ENCODE assay signal across 10 cellular contexts in genomic region chr3:46548611-46549010, GRCh38. TPM values are rescaled to one million over a fixed set of nuclear protein-coding genes. Genes with fewer than 3 reads are reported as not detected.
DNase-seq lines count a peak whose midpoint lies in the region; ATAC-seq and TF ChIP-seq lines count a peak whose summit lies in the region.
"Not testable (repeated sequence)": the region's sequence is repeated elsewhere in the genome, so short reads cannot be mapped to it uniquely, and the experiment has no call there.
"Had no signal": no experiment of that assay in that cellular context is flagged by ENCODE, and none has a peak within 500 bp of the region (broad histone marks: within the 10 kb centered on the region; RNA-seq: fewer than 3 reads in every experiment).

No MANE protein-coding gene starts in this region.

- H3K27me3 ChIP-seq in CD8-positive, alpha-beta memory T cell (ENCODE audit: insufficient read depth, low read length, poor library complexity, severe bottlenecking); DOHH2 (ENCODE audit: control insufficient read depth, low read length); SU-DHL-6 (ENCODE audit: low read length); endodermal cell (ENCODE audit: control insufficient read depth, insufficient read depth, low read length, poor library complexity, severe bottlenecking); gastrocnemius medialis: not testable (repeated sequence)

- peak overlapping the region; percentile 39 for H3K27ac ChIP-seq in CD8-positive, alpha-beta memory T cell (ENCODE audit: low read depth, low read length)
- H3K27ac ChIP-seq in DOHH2 (ENCODE audit: low read depth, low read length) (peak overlapping the region; percentile 98), KOPT-K1 (ENCODE audit: low read depth, low read length, poor library complexity, severe bottlenecking) (peak overlapping the region; percentile 75), SU-DHL-6 (ENCODE audit: low read depth, low read length) (peak overlapping the region; percentile 94), gastrocnemius medialis (peak overlapping the region; percentile 56 to 63 (median 62))
- H3K27ac ChIP-seq in endodermal cell (ENCODE audit: low read depth, low read length) = not testable (repeated sequence)

- H3K36me3 Mint-ChIP-seq in CD8-positive, alpha-beta memory T cell; osteocyte (ENCODE audit: unreplicated experiment): not testable (repeated sequence)
- H3K36me3 Mint-ChIP-seq in endodermal cell (ENCODE audit: low read depth) = peaks cover 51% of the 10 kb centered on the region

- not testable (repeated sequence) for H3K27ac Mint-ChIP-seq in CD8-positive, alpha-beta memory T cell; endodermal cell; osteocyte (ENCODE audit: unreplicated experiment)

- not testable (repeated sequence) for TF ChIP-seq POLR2A in gastrocnemius medialis (IDR thresholded peaks at IDR 0.05)

- H2AFZ ChIP-seq in SU-DHL-6 (ENCODE audit: low read depth, low read length, severe bottlenecking) = not testable (repeated sequence)

- not testable (repeated sequence) for H3K4me1 ChIP-seq in CD8-positive, alpha-beta memory T cell (ENCODE audit: insufficient read depth, low read length); endodermal cell (ENCODE audit: control insufficient read depth, insufficient read depth, low read length)
- peaks cover 100% of the 10 kb centered on the region for H3K4me1 ChIP-seq in DOHH2 (ENCODE audit: control insufficient read depth, low read length)
- H3K4me1 ChIP-seq in gastrocnemius medialis = peaks cover 32 to 35% of the 10 kb centered on the region in 2 donors

- in situ Hi-C loops in gastrocnemius medialis (cut with MboI; ENCODE audit: low sequenced_read_pairs in 4 of 4) = not testable (repeated sequence)

- TF ChIP-seq CTCF in DOHH2 (IDR thresholded peaks at IDR 0.05; ENCODE audit: low read depth, low read length, poor library complexity, severe bottlenecking); SU-DHL-6 (IDR thresholded peaks at IDR 0.05; ENCODE audit: insufficient read depth, low read length, poor library complexity, severe bottlenecking); endodermal cell (conservative IDR thresholded peaks at IDR 0.05); osteocyte (IDR thresholded peaks at IDR 0.05); gastrocnemius medialis (IDR thresholded peaks at IDR 0.05 in 4 of 5, conservative IDR thresholded peaks at IDR 0.05 in 1 of 5): not testable (repeated sequence)

- CTCF ChIA-PET in CD8-positive, alpha-beta memory T cell (lab: Charles Lee) = interaction anchor here (1.4 to 2.2 kb wide), 2 partner anchors 9 to 60 kb away, joined by 7 to 16 read pairs; no protein-coding TSS in a partner anchor

- H3K9ac ChIP-seq in SU-DHL-6 (ENCODE audit: low read length) = peak overlapping the region; percentile 34; the same call in 1 of the 2 replicates
- not testable (repeated sequence) for H3K9ac ChIP-seq in endodermal cell (ENCODE audit: extremely low read depth, low read length, poor library complexity, severe bottlenecking)

- POLR2A ChIA-PET in CD8-positive, alpha-beta memory T cell (lab: Charles Lee) = interaction anchor here (0.5 kb wide), 1 partner anchor 749 kb away, joined by 5 read pairs; no protein-coding TSS in a partner anchor

- intact Hi-C loops in gastrocnemius medialis (cut with DNase I; ENCODE audit: low total_unique reads) = not testable (repeated sequence)

- H3K4me3 Mint-ChIP-seq in CD8-positive, alpha-beta memory T cell; endodermal cell; osteocyte (ENCODE audit: unreplicated experiment): not testable (repeated sequence)

- H3K4me1 Mint-ChIP-seq in CD8-positive, alpha-beta memory T cell = peaks cover 8 to 21% (median 20%) of the 10 kb centered on the region in 3 donors
- peaks cover 26% of the 10 kb centered on the region for H3K4me1 Mint-ChIP-seq in endodermal cell
- not testable (repeated sequence) for H3K4me1 Mint-ChIP-seq in osteocyte (ENCODE audit: unreplicated experiment)

- H3K27me3 Mint-ChIP-seq in CD8-positive, alpha-beta memory T cell; endodermal cell (ENCODE audit: insufficient read depth); osteocyte (ENCODE audit: unreplicated experiment): not testable (repeated sequence)

- H3K4me2 ChIP-seq in DOHH2 (ENCODE audit: low read length) (peak overlapping the region; percentile 87), SU-DHL-6 (ENCODE audit: low read depth, low read length, poor library complexity, severe bottlenecking) (peak overlapping the region; percentile 57)

- H3F3A ChIP-seq in DOHH2 (ENCODE audit: control insufficient read depth, insufficient read depth) (peaks cover 39% of the 10 kb centered on the region), SU-DHL-6 (ENCODE audit: insufficient read depth) (peaks cover 43% of the 10 kb centered on the region)

- H3K9me3 Mint-ChIP-seq in CD8-positive, alpha-beta memory T cell; osteocyte (ENCODE audit: unreplicated experiment): not testable (repeated sequence)
- peaks cover 24% of the 10 kb centered on the region for H3K9me3 Mint-ChIP-seq in endodermal cell

- ATAC-seq in gastrocnemius medialis = not testable (repeated sequence)

- H3K79me2 ChIP-seq in DOHH2 (ENCODE audit: control insufficient read depth, low read length); SU-DHL-6 (ENCODE audit: insufficient read depth, low read length): not testable (repeated sequence)

- not testable (repeated sequence) for H4K20me1 ChIP-seq in DOHH2 (ENCODE audit: control insufficient read depth, insufficient read depth, low read depth, low read length); SU-DHL-6 (ENCODE audit: low read depth, low read length)

- H3K4me3 ChIP-seq in CD8-positive, alpha-beta memory T cell (ENCODE audit: low read length); SU-DHL-6 (ENCODE audit: insufficient read depth, low read length, poor library complexity, severe bottlenecking); gastrocnemius medialis: not testable (repeated sequence)
- H3K4me3 ChIP-seq in DOHH2 (ENCODE audit: low read length) (peak overlapping the region; percentile 68), endodermal cell (ENCODE audit: low read length) (peak overlapping the region; percentile 71)

- DNase-seq in CD8-positive, alpha-beta memory T cell; endodermal cell; gastrocnemius medialis: not testable (repeated sequence)
- peak; percentile 44 for DNase-seq in osteocyte (ENCODE audit: extremely low spot score, unreplicated experiment)

- H3K9me3 ChIP-seq in CD8-positive, alpha-beta memory T cell (ENCODE audit: low read length); DOHH2 (ENCODE audit: control insufficient read depth, insufficient read depth, low read length); KOPT-K1 (ENCODE audit: insufficient read depth, low read length, poor library complexity, severe bottlenecking); SU-DHL-6 (ENCODE audit: insufficient read depth, low read length); gastrocnemius medialis: not testable (repeated sequence)
- H3K9me3 ChIP-seq in endodermal cell (ENCODE audit: control insufficient read depth, low read length) = peaks cover 12% of the 10 kb centered on the region

- WGBS in endodermal cell (ENCODE audit: insufficient coverage in 1 of 2, insufficient read length in 1 of 2), 2 experiments = 96 to 100% methylated on average over 2 to 3 of the region's 3 CpGs

- H3K9me2 ChIP-seq in DOHH2 (replicated peaks; ENCODE audit: control insufficient read depth, low read length); SU-DHL-6 (replicated peaks; ENCODE audit: insufficient read depth, low read length): not testable (repeated sequence)

- not testable (repeated sequence) for H3K36me3 ChIP-seq in CD8-positive, alpha-beta memory T cell (ENCODE audit: insufficient read depth, low read length); DOHH2 (ENCODE audit: control insufficient read depth, low read length); KOPT-K1 (ENCODE audit: insufficient read depth, low read length); SU-DHL-6 (ENCODE audit: low read length)
- H3K36me3 ChIP-seq in endodermal cell (ENCODE audit: control insufficient read depth, insufficient read depth, low read length) = peaks cover 46% of the 10 kb centered on the region
- H3K36me3 ChIP-seq in gastrocnemius medialis = peaks cover 0 to 19% of the 10 kb centered on the region in 2 donors

RNA-seq across cellular contexts. Expression of gene LRRC2, which starts 17.5 kb away (rescaled TPM):
- total RNA-seq in CD8-positive, alpha-beta memory T cell = under 1 TPM; 0.04 TPM
- not detected for polyA plus RNA-seq in CD8-positive, alpha-beta memory T cell
- total RNA-seq in endodermal cell (10 to 100 TPM in 1 of 2 donors, 1 to 10 TPM in 1; 8.9 to 10.2 TPM), osteocyte (1.2 and 1.5 TPM in 2 replicates), gastrocnemius medialis (100 to 1,000 TPM in 1 of 4 donors, 10 to 100 TPM in 3; 72.7 to 103 (median 92.1) TPM)
- 1.1 TPM for polyA plus RNA-seq in endodermal cell (2013, experiment 1 of 2)
- polyA plus RNA-seq in endodermal cell (2013, experiment 2 of 2) = 0.70 TPM
- polyA plus RNA-seq: A549 had no signal

RNA-seq across cellular contexts. Expression of gene RTP3, which starts 50.8 kb away (rescaled TPM):
- total RNA-seq in CD8-positive, alpha-beta memory T cell = not detected
- polyA plus RNA-seq in CD8-positive, alpha-beta memory T cell = not detected
- total RNA-seq in endodermal cell = not detected
- polyA plus RNA-seq in endodermal cell (2013, experiment 1 of 2) = not detected
- polyA plus RNA-seq in endodermal cell (2013, experiment 2 of 2) = not detected
- total RNA-seq in osteocyte = not detected in 2 replicates
- total RNA-seq in gastrocnemius medialis = not detected
- total RNA-seq: CD4-positive, alpha-beta memory T cell; H1 had no signal
- polyA plus RNA-seq: A549; CD4-positive, alpha-beta memory T cell had no signal

Comparison
In these comparisons a context has a peak if more than half of its experiments do, and no peak if none do; other contexts are left out.
1. RNA of gene LRRC2, which starts 17.5 kb away (total RNA-seq): 72.7 to 103 TPM in gastrocnemius medialis; 8.9 to 10.2 TPM in endodermal cell, 1.2 to 1.5 TPM in osteocyte and 0.04 TPM in CD8-positive, alpha-beta memory T cell; every median in the first group is over 4 times any median in the second.